In genomic region chr21:31750843-31751242, GRCh38 we compare ENCODE assay signal across 26 cellular contexts. TPM values are rescaled to one million over a fixed set of nuclear protein-coding genes. Genes with fewer than 3 reads are reported as not detected.
DNase-seq lines count a peak whose midpoint lies in the region; ATAC-seq, FAIRE-seq and TF ChIP-seq lines count a peak whose summit lies in the region.
"Had no signal": no experiment of that assay in that cellular context is flagged by ENCODE, and none has a peak within 500 bp of the region (broad histone marks: within the 10 kb centered on the region; RNA-seq: fewer than 3 reads in every experiment).

No MANE protein-coding gene starts in this region.

- H3K36me3 ChIP-seq in bronchial epithelial cell (ENCODE audit: control insufficient read depth, insufficient read depth, low read length) (no peaks in the 10 kb centered on the region), Karpas-422 (ENCODE audit: insufficient read depth, low read length) (no peaks in the 10 kb centered on the region)
- H3K36me3 ChIP-seq: right atrium auricular region, WERI-Rb-1 had no signal

- DNase-seq in H4 (ENCODE audit: low spot score), result peak; percentile 47
- peak; percentile 33 for DNase-seq in RKO (ENCODE audit: low spot score)
- DNase-seq in bronchial epithelial cell (ENCODE audit: low read depth), result peak; percentile 77
- DNase-seq in renal cortical epithelial cell (ENCODE audit: low read depth), result peak; percentile 43
- DNase-seq in mesenteric fat pad (ENCODE audit: low spot score), result no peak
- DNase-seq in Karpas-422, result no peak
- DNase-seq: activated CD4-positive, alpha-beta T cell treated with anti-CD3 and anti-CD28 coated beads, Interleukin-2, amount 10 ng/mL, durations not matched to agents 7 days and 5 days; activated CD8-positive, alpha-beta memory T cell treated with anti-CD3 and anti-CD28 coated beads, Interleukin-2, amount 10 ng/mL, durations not matched to agents 7 days and 5 days; COR-L47; DND-41; effector CD8-positive, alpha-beta T cell; natural killer cell; NCI-H1092 treated with DMSO at 0.1 percent for 48 hours; NCI-H2081; NCI-H446 treated with DMSO at 0.1 percent for 48 hours; stimulated activated CD4-positive, alpha-beta T cell treated with anti-CD3 and anti-CD28 coated beads, Interleukin-4, amount 100 ng/mL, for 4 hours; stimulated activated naive CD8-positive, alpha-beta T cell treated with anti-CD3 and anti-CD28 coated beads, Interleukin-15, Interleukin-2, amounts not matched to agents 100 U/mL and 50 U/mL, for 24 hours; T-helper 2 cell; WERI-Rb-1 had no signal

- TF ChIP-seq CTCF in bronchial epithelial cell (IDR thresholded peaks at IDR 0.05; ENCODE audit: insufficient read depth, low read length, severe bottlenecking), result no peak

- H2AFZ ChIP-seq in Karpas-422 (ENCODE audit: low read length), result no peak overlapping the region

- H3K27ac ChIP-seq in Karpas-422 (ENCODE audit: low read length), result no peak overlapping the region
- H3K27ac ChIP-seq: KMS-11, right atrium auricular region, SK-N-MC, tibial nerve, WERI-Rb-1 had no signal

- no peaks in the 10 kb centered on the region for H3K27me3 ChIP-seq in bronchial epithelial cell (ENCODE audit: control insufficient read depth, insufficient read depth, low read length)
- H3K27me3 ChIP-seq in Karpas-422 (ENCODE audit: low read length), result no peaks in the 10 kb centered on the region
- H3K27me3 ChIP-seq: right atrium auricular region, tibial nerve had no signal

- H3K4me2 ChIP-seq in Karpas-422 (ENCODE audit: low read depth, low read length, poor library complexity, severe bottlenecking), result no peak overlapping the region
- H3K4me2 ChIP-seq: KMS-11 had no signal

- no peaks in the 10 kb centered on the region for H3K9me2 ChIP-seq in Karpas-422 (replicated peaks; ENCODE audit: insufficient read depth, low read length)

- no peaks in the 10 kb centered on the region for H3K9me3 ChIP-seq in Karpas-422 (ENCODE audit: low read length)

- H3K9ac ChIP-seq in Karpas-422 (ENCODE audit: low read length), result no peak overlapping the region
- H3K9ac ChIP-seq: KMS-11 had no signal

- ATAC-seq in HG03045 (IDR thresholded peaks at IDR 0.05; ENCODE audit: unreplicated experiment), result no peak
- no peak for ATAC-seq in GM19467 (IDR thresholded peaks at IDR 0.05; ENCODE audit: unreplicated experiment)
- ATAC-seq: activated CD8-positive, alpha-beta memory T cell treated with anti-CD3 and anti-CD28 coated beads, Interleukin-2, amount 10 ng/mL, durations not matched to agents 7 days and 5 days; natural killer cell; stimulated activated naive CD8-positive, alpha-beta T cell treated with anti-CD3 and anti-CD28 coated beads, Interleukin-15, Interleukin-2, amounts not matched to agents 100 U/mL and 50 U/mL, for 24 hours had no signal

- no peaks in the 10 kb centered on the region for H3K79me2 ChIP-seq in Karpas-422 (ENCODE audit: low read length)

- no peak overlapping the region for H3K4me3 ChIP-seq in bronchial epithelial cell (ENCODE audit: low read depth, low read length)
- H3K4me3 ChIP-seq in Karpas-422 (ENCODE audit: low read length), result no peak overlapping the region
- H3K4me3 ChIP-seq: right atrium auricular region, SK-N-MC, tibial nerve had no signal

- H3K4me1 ChIP-seq in Karpas-422 (ENCODE audit: low read length), result peaks cover 21% of the 10 kb centered on the region
- H3K4me1 ChIP-seq: right atrium auricular region, tibial nerve had no signal

- H4K20me1 ChIP-seq in Karpas-422 (ENCODE audit: insufficient read depth, low read depth, low read length), result no peaks in the 10 kb centered on the region

- peak; percentile 52 for FAIRE-seq in bronchial epithelial cell (lab: Jason Lieb, UNC)
- FAIRE-seq: H1 had no signal

RNA-seq across cellular contexts. Expression of gene SCAF4, which starts 18.9 kb away (rescaled TPM):
- total RNA-seq in H4 (2014; rRNA removed; shearing (Covaris generic)), result 1.6 and 3.1 TPM in 2 replicates
- 2.9 and 5.0 TPM in 2 replicates for total RNA-seq in bronchial epithelial cell
- 1.0 and 10.6 TPM in 2 replicates for total RNA-seq in renal cortical epithelial cell
- total RNA-seq in mesenteric fat pad, result 31.8 TPM
- total RNA-seq in Karpas-422 (2014; rRNA removed; shearing (Covaris generic); ENCODE audit: low replicate concordance), result 27.2 and 52.8 TPM in 2 replicates

Comparison
In these comparisons a context has a peak if more than half of its experiments do, and no peak if none do; other contexts are left out.
1. DNase-seq: peak in H4 (single experiment), RKO (single experiment), bronchial epithelial cell (single experiment) and renal cortical epithelial cell (single experiment); none in mesenteric fat pad (single experiment) and Karpas-422 (single experiment).